18 cellular contexts compared by ENCODE assay signal in the genomic region with DNA sequence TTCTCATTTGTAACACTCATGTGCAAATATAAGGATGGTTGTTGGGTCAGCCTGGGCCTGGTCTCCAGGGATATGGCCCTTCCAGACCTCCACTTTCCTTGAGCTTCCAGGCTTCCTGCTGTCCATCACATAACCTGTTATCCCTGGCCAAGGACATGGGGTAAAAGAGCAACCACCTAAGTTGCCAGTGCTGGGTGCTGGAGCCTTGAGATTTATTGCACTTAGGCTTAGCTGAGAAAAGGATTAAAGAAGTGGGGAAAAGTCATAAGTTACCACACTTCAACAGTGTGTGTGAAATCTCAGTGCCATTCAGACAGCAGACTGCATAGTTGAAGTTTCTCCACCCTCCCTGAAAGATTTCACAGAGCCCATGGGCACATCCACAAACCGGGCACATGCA. TPM values are rescaled to one million over a fixed set of nuclear protein-coding genes. Genes with fewer than 3 reads are reported as not detected.
DNase-seq lines count a peak whose midpoint lies in the region; ATAC-seq lines count a peak whose summit lies in the region.
"Had no signal": no experiment of that assay in that cellular context is flagged by ENCODE, and none has a peak within 500 bp of the region (broad histone marks: within the 10 kb centered on the region; RNA-seq: fewer than 3 reads in every experiment).

No MANE protein-coding gene starts in this region.

- H3K9me3 ChIP-seq in HUES64 (ENCODE audit: insufficient read depth, low read depth, low read length): no peaks in the 10 kb centered on the region
- no peaks in the 10 kb centered on the region for H3K9me3 ChIP-seq in CD8-positive, alpha-beta memory T cell (ENCODE audit: low read length)
- H3K9me3 ChIP-seq: BE2C, Caco-2 had no signal

- ATAC-seq in esophagus mucosa: peak; percentile 29
- peak; percentile 36 for ATAC-seq in sciatic nerve
- no peak for ATAC-seq in GM18858 (IDR thresholded peaks at IDR 0.05; ENCODE audit: unreplicated experiment)
- no peak for ATAC-seq in GM18861 (IDR thresholded peaks at IDR 0.05; ENCODE audit: unreplicated experiment)
- ATAC-seq: HCT116, HepG2 had no signal

- peak overlapping the region; percentile 50; the same call in 1 of the 2 replicates for H3K27ac ChIP-seq in HUES64 (ENCODE audit: low read depth, low read length)
- no peak overlapping the region for H3K27ac ChIP-seq in CD8-positive, alpha-beta memory T cell (ENCODE audit: low read depth, low read length)
- H3K27ac ChIP-seq: HL-60 had no signal

- no peak overlapping the region for H3K9ac ChIP-seq in HUES64 (ENCODE audit: low read depth, low read length)

- H3K4me1 ChIP-seq in HUES64 (ENCODE audit: insufficient read depth, low read length): no peaks in the 10 kb centered on the region; the same call in 1 of the 2 replicates
- no peaks in the 10 kb centered on the region for H3K4me1 ChIP-seq in CD8-positive, alpha-beta memory T cell (ENCODE audit: insufficient read depth, low read length)
- H3K4me1 ChIP-seq: BE2C, Caco-2 had no signal

- H3K4me1 Mint-ChIP-seq in CD8-positive, alpha-beta memory T cell: no peaks in the 10 kb centered on the region
- H3K4me1 Mint-ChIP-seq: IgD-negative memory B cell had no signal

- no peak overlapping the region for H3K4me3 Mint-ChIP-seq in CD8-positive, alpha-beta memory T cell
- H3K4me3 Mint-ChIP-seq: CD4-positive, CD25-positive, alpha-beta regulatory T cell; HFFc6; IgD-negative memory B cell had no signal

- no peak overlapping the region for H3K4me3 ChIP-seq in HUES64 (ENCODE audit: low read length)
- no peak overlapping the region for H3K4me3 ChIP-seq in CD8-positive, alpha-beta memory T cell (ENCODE audit: low read length)

- H3K36me3 ChIP-seq in HUES64 (ENCODE audit: insufficient read depth, low read length): no peaks in the 10 kb centered on the region
- H3K36me3 ChIP-seq in CD8-positive, alpha-beta memory T cell (ENCODE audit: insufficient read depth, low read length): no peaks in the 10 kb centered on the region
- H3K36me3 ChIP-seq: BE2C had no signal

- intact Hi-C loops in sciatic nerve (cut with DNase I): no loop called here

- H3K9me3 Mint-ChIP-seq in CD8-positive, alpha-beta memory T cell: peaks cover 0 to 2% (median 0%) of the 10 kb centered on the region in 5 donors
- H3K9me3 Mint-ChIP-seq: HFFc6 had no signal

- CTCF ChIA-PET in CD8-positive, alpha-beta memory T cell (lab: Charles Lee): no interaction called here

- no peaks in the 10 kb centered on the region for H3K27me3 ChIP-seq in HUES64 (ENCODE audit: insufficient read depth, low read length)
- no peaks in the 10 kb centered on the region for H3K27me3 ChIP-seq in CD8-positive, alpha-beta memory T cell (ENCODE audit: insufficient read depth, low read length, poor library complexity, severe bottlenecking)
- H3K27me3 ChIP-seq: BE2C had no signal

- no peaks in the 10 kb centered on the region for H3K36me3 Mint-ChIP-seq in CD8-positive, alpha-beta memory T cell
- H3K36me3 Mint-ChIP-seq: CD4-positive, CD25-positive, alpha-beta regulatory T cell; IgD-negative memory B cell had no signal

- no peak for DNase-seq in sciatic nerve (ENCODE audit: low spot score)
- DNase-seq in activated CD4-positive, alpha-beta T cell treated with anti-CD3 and anti-CD28 coated beads, Interleukin-2, amount 50 U/mL, for 4 hours: no peak
- DNase-seq in CD8-positive, alpha-beta memory T cell: no peak
- DNase-seq: ACHN; BE2C; C1 segment of cervical spinal cord; Caco-2; CD4-positive, CD25-positive, alpha-beta regulatory T cell; HFFc6; KBM-7 had no signal

- POLR2A ChIA-PET in CD8-positive, alpha-beta memory T cell (lab: Charles Lee): no interaction called here

- peaks cover 0 to 3% of the 10 kb centered on the region in 2 donors for H3K27me3 Mint-ChIP-seq in CD8-positive, alpha-beta memory T cell

- WGBS in HUES64: 95% methylated on average over 1 of the region's 1 CpG

- H3K27ac Mint-ChIP-seq in CD8-positive, alpha-beta memory T cell: no peak overlapping the region
- H3K27ac Mint-ChIP-seq: CD4-positive, CD25-positive, alpha-beta regulatory T cell; HFFc6; IgD-negative memory B cell had no signal

RNA-seq across cellular contexts. Expression of gene PANK3, which starts 58.6 kb away (rescaled TPM):
- 32.7 TPM for polyA plus RNA-seq in HUES64 (2013, experiment 1 of 2)
- 39.3 TPM for polyA plus RNA-seq in HUES64 (2013, experiment 2 of 2)
- total RNA-seq in esophagus mucosa (57.7 TPM), sciatic nerve (64.0 TPM)
- 10 to 100 TPM; 53.8 to 61.3 TPM for total RNA-seq in CD8-positive, alpha-beta memory T cell
- polyA plus RNA-seq in CD8-positive, alpha-beta memory T cell: 4.8 TPM

Comparison
In these comparisons a context has a peak if more than half of its experiments do, and no peak if none do; other contexts are left out.
1. ATAC-seq: peak in esophagus mucosa (single experiment) and sciatic nerve (single experiment); none in GM18858 (single experiment) and GM18861 (single experiment).